In genomic region chr1:209375681-209376360, GRCh38 we compare ENCODE assay signal across 15 cellular contexts.
DNase-seq lines count a peak whose midpoint lies in the region; TF ChIP-seq lines count a peak whose summit lies in the region.
"Had no signal": no experiment of that assay in that cellular context is flagged by ENCODE, and none has a peak within 500 bp of the region (broad histone marks: within the 10 kb centered on the region; RNA-seq: fewer than 3 reads in every experiment).

No MANE protein-coding gene starts in this region.

- TF ChIP-seq POLR2A in breast epithelium (IDR thresholded peaks at IDR 0.05), result no peak

- H3K27ac Mint-ChIP-seq in MCF 10A (ENCODE audit: low read depth, unreplicated experiment) (peak overlapping the region; percentile 84), brain (peak overlapping the region in 3 of 5 experiments; percentile 19 to 29 (median 25))
- H3K27ac Mint-ChIP-seq: activated T-helper 2 cell treated with anti-CD3 and anti-CD28 coated beads, Interferon-gamma antibody, Interleukin-2, Interleukin-4, amounts not matched to agents 10 μg/mL and 5 μg/mL and 100 μg/mL, durations not matched to agents 14 hours and 24 hours and 36 hours had no signal

- BruUV-seq in MCF 10A (replicated peaks; lab: Mats Ljungman, UMichigan), result TSS peak; percentile 97

- H3K27ac ChIP-seq in breast epithelium, result no peak overlapping the region

- H3K4me3 Mint-ChIP-seq in MCF 10A (ENCODE audit: unreplicated experiment) (no peak overlapping the region), brain (no peak overlapping the region)
- H3K4me3 Mint-ChIP-seq: neural crest cell had no signal

- TF ChIP-seq CTCF in MCF 10A (IDR thresholded peaks at IDR 0.05; ENCODE audit: unreplicated experiment), result no peak
- no peak for TF ChIP-seq CTCF in breast epithelium (IDR thresholded peaks at IDR 0.05)
- TF ChIP-seq CTCF in brain (conservative IDR thresholded peaks at IDR 0.05), result no peak

- H3K4me3 ChIP-seq in breast epithelium, result no peak overlapping the region
- H3K4me3 ChIP-seq: K562, skin epidermis had no signal

- H3K4me1 ChIP-seq in breast epithelium, result no peaks in the 10 kb centered on the region

- intact Hi-C loops in MCF 10A (cut with micrococcal nuclease), result loop anchor here (1.0 kb wide), 1 partner anchor 22 kb away; no protein-coding TSS in a partner anchor
- intact Hi-C loops in breast epithelium (cut with DNase I; ENCODE audit: low total_unique reads), result no loop called here

- H3K9me3 Mint-ChIP-seq in MCF 10A (ENCODE audit: unreplicated experiment) (no peaks in the 10 kb centered on the region), brain (no peaks in the 10 kb centered on the region)
- H3K9me3 Mint-ChIP-seq: activated T-helper 2 cell treated with anti-CD3 and anti-CD28 coated beads, Interferon-gamma antibody, Interleukin-2, Interleukin-4, amounts not matched to agents 10 μg/mL and 5 μg/mL and 100 μg/mL, durations not matched to agents 14 hours and 24 hours and 36 hours; neural crest cell had no signal

- H3K4me1 Mint-ChIP-seq in MCF 10A (ENCODE audit: insufficient read depth, unreplicated experiment) (peaks cover 69% of the 10 kb centered on the region), brain (peaks cover 26% of the 10 kb centered on the region)

- DNase-seq in MCF 10A (ENCODE audit: unreplicated experiment), result no peak
- no peak for DNase-seq in breast epithelium (ENCODE audit: low spot score in 2 of 2)
- DNase-seq in iPS-NIHi11 (ENCODE audit: low spot score), result peak; percentile 19
- DNase-seq in cerebellar cortex (ENCODE audit: low spot score), result no peak
- DNase-seq in activated T-cell treated with anti-CD3 and anti-CD28 coated beads, Interleukin-2, amount 50 U/mL, for 48 hours, result no peak
- no peak for DNase-seq in 8988T
- DNase-seq in NCI-H2227 (lab: John Stamatoyannopoulos, UW; ENCODE audit: unreplicated experiment), result no peak
- DNase-seq: activated CD4-positive, alpha-beta T cell treated with anti-CD3 and anti-CD28 coated beads, Interleukin-2, amount 50 U/mL, for 48 hours; NCI-H1417; NCI-H526 treated with DMSO at 0.1 percent for 48 hours had no signal

- CTCF ChIA-PET in MCF 10A (lab: Yijun Ruan, JAX), result interaction anchor here (0.6 to 41.1 kb wide), 13 partner anchors 9 to 1174 kb away, joined by 3 to 1242 read pairs (median 6); no protein-coding TSS in a partner anchor

- H3K27me3 ChIP-seq in breast epithelium, result no peaks in the 10 kb centered on the region

- H3K36me3 Mint-ChIP-seq in MCF 10A (ENCODE audit: insufficient read depth, unreplicated experiment) (no peaks in the 10 kb centered on the region), brain (no peaks in the 10 kb centered on the region)

- no peaks in the 10 kb centered on the region for H3K36me3 ChIP-seq in breast epithelium

- no peaks in the 10 kb centered on the region for H3K9me3 ChIP-seq in breast epithelium

- POLR2A ChIA-PET in MCF 10A (lab: Yijun Ruan, JAX), result interaction anchor here (0.7 to 41.8 kb wide), 9 partner anchors 1 to 190 kb away, joined by 3 to 6956 read pairs (median 4); no protein-coding TSS in a partner anchor

- H3K27me3 Mint-ChIP-seq in MCF 10A (ENCODE audit: insufficient read depth, unreplicated experiment) (no peaks in the 10 kb centered on the region), brain (peaks cover 3% of the 10 kb centered on the region)
